In the genomic region with DNA sequence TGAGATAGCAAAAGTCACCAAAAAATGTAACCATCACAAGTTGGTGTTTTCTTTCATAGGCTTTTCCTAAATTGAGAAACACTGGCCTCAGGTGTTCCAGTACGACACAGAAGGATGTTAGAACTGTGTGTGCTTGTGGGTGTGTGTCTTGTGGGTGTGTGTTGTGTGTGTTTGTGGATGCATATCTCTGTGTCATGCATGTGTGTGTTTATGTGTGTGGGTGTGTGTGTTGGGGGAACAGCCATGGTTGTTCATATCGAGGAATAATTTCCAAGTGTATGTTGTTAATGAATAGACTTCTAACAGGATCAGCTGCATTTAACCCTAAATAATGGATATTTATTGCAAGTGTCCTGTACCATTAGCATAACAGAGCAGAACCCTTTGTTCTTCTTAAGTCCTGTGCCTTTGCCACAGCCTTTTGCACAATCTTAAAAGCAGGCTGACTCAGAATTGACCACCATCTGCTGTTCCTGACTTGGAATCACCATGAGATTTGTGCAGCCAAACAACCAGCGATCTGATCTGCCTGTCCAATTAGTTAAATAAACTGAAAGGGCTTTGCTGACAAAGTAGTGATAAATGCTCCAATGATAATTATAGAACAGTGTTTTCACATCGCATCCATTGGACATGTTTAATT, we compare ENCODE assay signal across 1 cellular context.
TF ChIP-seq lines count a peak whose summit lies in the region.

No MANE protein-coding gene starts in this region.

TF ChIP-seq in SK-N-SH treated with all-trans-retinoic acid at 6 μM for 48 hours, 23 proteins besides CTCF, POLR2A, EP300 and RAD21 (continued from another document):
- TF ChIP-seq TSHZ2 (CRISPR knock-in tag; IDR thresholded peaks at IDR 0.05) (no peak), TCF4 (CRISPR knock-in tag; IDR thresholded peaks at IDR 0.05; ENCODE audit: borderline replicate concordance) (no peak), SNAI2 (CRISPR knock-in tag; IDR thresholded peaks at IDR 0.05) (no peak), ISL1 (CRISPR knock-in tag; IDR thresholded peaks at IDR 0.05) (no peak)
